Comparison of ENCODE assay signal across 2 cellular contexts in the genomic region with DNA sequence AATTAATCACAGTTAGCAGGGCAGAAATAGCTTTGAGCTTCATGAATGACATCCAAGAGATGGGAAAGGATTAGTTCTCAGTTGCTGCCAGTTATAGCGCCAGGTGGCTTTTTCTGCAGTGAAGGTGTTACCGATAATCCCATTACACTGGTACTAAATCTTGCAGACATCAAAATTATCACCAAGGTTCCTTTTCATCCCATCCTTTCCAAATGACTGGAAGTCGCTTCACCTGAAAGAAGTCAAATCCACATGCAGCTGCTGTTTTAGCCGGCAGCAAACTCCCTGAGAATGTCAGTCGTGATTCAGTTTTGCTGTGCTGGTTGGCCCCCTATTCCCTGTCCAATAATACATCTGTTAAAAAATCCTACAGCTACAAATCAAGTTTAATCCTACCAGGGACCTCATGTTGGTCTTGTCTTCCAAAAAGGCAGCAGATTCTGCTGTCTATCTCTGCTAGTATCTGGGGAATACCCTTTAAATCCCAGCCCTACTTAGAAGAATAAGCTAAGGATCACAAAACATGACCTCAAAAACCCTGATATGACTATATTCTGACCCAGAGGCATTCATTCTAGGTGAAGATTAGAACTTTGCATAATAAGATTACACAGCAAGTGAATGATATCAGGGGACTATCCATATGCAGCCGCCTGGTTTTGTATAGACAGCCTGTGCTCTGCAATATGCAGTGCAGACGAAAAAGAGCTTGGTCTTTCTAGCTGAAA.
TF ChIP-seq lines count a peak whose summit lies in the region.

No MANE protein-coding gene starts in this region.

TF ChIP-seq in SK-N-SH, 30 proteins besides CTCF, POLR2A, EP300 and RAD21:
- TF ChIP-seq RCOR1 (IDR thresholded peaks at IDR 0.05; ENCODE audit: low read length) (peak; percentile 28; the same call in 1 of the 2 replicates), CHD2 (IDR thresholded peaks at IDR 0.05; ENCODE audit: low read length, partially characterized antibody) (peak; percentile 8), ELF1 (IDR thresholded peaks at IDR 0.05) (no peak), GATA2 (CRISPR knock-in tag; IDR thresholded peaks at IDR 0.05) (peak; percentile 68), ZBTB33 (IDR thresholded peaks at IDR 0.05; ENCODE audit: borderline replicate concordance, low read depth) (no peak), TEAD4 (IDR thresholded peaks at IDR 0.05; ENCODE audit: borderline replicate concordance, insufficient read depth) (no peak), FOSL2 (IDR thresholded peaks at IDR 0.05; ENCODE audit: borderline replicate concordance, low read depth) (no peak)

TF ChIP-seq in SK-N-SH treated with all-trans-retinoic acid at 6 μM for 48 hours, 23 proteins besides CTCF, POLR2A, EP300 and RAD21:
- TF ChIP-seq SNAI2 (CRISPR knock-in tag; IDR thresholded peaks at IDR 0.05) (no peak), RARB (CRISPR knock-in tag; IDR thresholded peaks at IDR 0.05) (no peak), PPARA (CRISPR knock-in tag; IDR thresholded peaks at IDR 0.05; ENCODE audit: borderline replicate concordance) (no peak), ZNF70 (CRISPR knock-in tag; IDR thresholded peaks at IDR 0.05) (no peak), ESRRG (CRISPR knock-in tag; IDR thresholded peaks at IDR 0.05) (no peak), TCF4 (CRISPR knock-in tag; IDR thresholded peaks at IDR 0.05; ENCODE audit: borderline replicate concordance) (no peak), ISL1 (CRISPR knock-in tag; IDR thresholded peaks at IDR 0.05) (no peak), TOX (CRISPR knock-in tag; IDR thresholded peaks at IDR 0.05; ENCODE audit: borderline replicate concordance) (no peak), OSR1 (CRISPR knock-in tag; IDR thresholded peaks at IDR 0.05) (no peak)
- TF ChIP-seq, protein P1, sequence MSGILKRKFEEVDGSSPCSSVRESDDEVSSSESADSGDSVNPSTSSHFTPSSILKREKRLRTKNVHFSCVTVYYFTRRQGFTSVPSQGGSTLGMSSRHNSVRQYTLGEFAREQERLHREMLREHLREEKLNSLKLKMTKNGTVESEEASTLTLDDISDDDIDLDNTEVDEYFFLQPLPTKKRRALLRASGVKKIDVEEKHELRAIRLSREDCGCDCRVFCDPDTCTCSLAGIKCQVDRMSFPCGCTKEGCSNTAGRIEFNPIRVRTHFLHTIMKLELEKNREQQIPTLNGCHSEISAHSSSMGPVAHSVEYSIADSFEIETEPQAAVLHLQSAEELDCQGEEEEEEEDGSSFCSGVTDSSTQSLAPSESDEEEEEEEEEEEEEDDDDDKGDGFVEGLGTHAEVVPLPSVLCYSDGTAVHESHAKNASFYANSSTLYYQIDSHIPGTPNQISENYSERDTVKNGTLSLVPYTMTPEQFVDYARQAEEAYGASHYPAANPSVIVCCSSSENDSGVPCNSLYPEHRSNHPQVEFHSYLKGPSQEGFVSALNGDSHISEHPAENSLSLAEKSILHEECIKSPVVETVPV (CRISPR knock-in tag; IDR thresholded peaks at IDR 0.05) = no peak
